4 cellular contexts compared by ENCODE assay signal in the genomic region with DNA sequence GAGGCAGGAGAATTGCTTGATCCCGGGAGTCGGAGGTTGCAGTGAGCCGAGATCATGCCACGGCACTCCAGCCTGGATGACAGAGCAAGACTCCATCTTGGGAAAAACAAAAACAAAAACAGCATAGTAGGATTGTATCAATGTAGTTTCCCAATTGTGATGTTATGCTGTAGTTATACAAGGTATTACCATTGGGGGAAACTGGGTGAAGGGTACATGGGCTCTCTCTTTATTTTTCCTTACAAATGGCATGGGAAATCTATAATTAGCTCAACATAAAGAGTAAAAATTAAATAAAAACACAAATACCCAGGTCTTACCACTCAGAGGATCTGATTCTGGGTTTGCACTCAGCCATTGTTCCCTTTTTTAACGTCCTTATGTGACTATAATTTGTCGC.
"Had no signal": no experiment of that assay in that cellular context is flagged by ENCODE, and none has a peak within 500 bp of the region (broad histone marks: within the 10 kb centered on the region; RNA-seq: fewer than 3 reads in every experiment).

No MANE protein-coding gene starts in this region.

- ATAC-seq: GM23338, HCT116 had no signal

- H3K4me3 ChIP-seq: GM23248, GM23338, HAP-1 had no signal

- H3K36me3 ChIP-seq: HAP-1 had no signal

- H3K27ac ChIP-seq: GM23248 had no signal

- H3K9me3 ChIP-seq: HAP-1 had no signal

- H3K4me1 ChIP-seq: HAP-1 had no signal
